12 cellular contexts compared by ENCODE assay signal in genomic region chr7:105112440-105113418, GRCh38.
DNase-seq lines count a peak whose midpoint lies in the region; ATAC-seq and TF ChIP-seq lines count a peak whose summit lies in the region.
"Had no signal": no experiment of that assay in that cellular context is flagged by ENCODE, and none has a peak within 500 bp of the region (broad histone marks: within the 10 kb centered on the region; RNA-seq: fewer than 3 reads in every experiment).

No MANE protein-coding gene starts in this region.

- in situ Hi-C loops in GM13977 (cut with MboI; ENCODE audit: low pct_unique_long_range_greater_than_20kb, low sequenced_read_pairs, unreplicated experiment): no loop called here

- H3K36me3 Mint-ChIP-seq in activated CD8-positive, alpha-beta memory T cell treated with anti-CD3 and anti-CD28 coated beads, Interleukin-2, amount 10 ng/mL, durations not matched to agents 7 days and 5 days: peaks cover 72% of the 10 kb centered on the region
- H3K36me3 Mint-ChIP-seq in stimulated activated naive B cell treated with anti-CD40 and anti-IgM and Interleukin-4, amounts not matched to agents 10 μg/mL and 1 μg/mL and 100 μg/mL, for 72 hours: peaks cover 19 to 30% of the 10 kb centered on the region in 2 donors

- DNase-seq in activated CD8-positive, alpha-beta memory T cell treated with anti-CD3 and anti-CD28 coated beads, Interleukin-2, amount 10 ng/mL, durations not matched to agents 7 days and 5 days: no peak
- no peak for DNase-seq in activated CD8-positive, alpha-beta memory T cell treated with anti-CD3 and anti-CD28 coated beads, Interleukin-2, amount 50 U/mL, for 4 hours
- DNase-seq in amniotic epithelial cell (ENCODE audit: low read depth) (peak; percentile 14), GM13977 (ENCODE audit: low spot score) (no peak)
- no peak for DNase-seq in stimulated activated naive B cell treated with anti-CD40 and anti-IgM and Interleukin-4, amounts not matched to agents 10 μg/mL and 1 μg/mL and 100 μg/mL, for 72 hours
- no peak for DNase-seq in activated CD4-positive, CD25-positive, alpha-beta regulatory T cell (lab: John Stamatoyannopoulos, UW)
- DNase-seq: activated CD4-positive, CD25-positive, alpha-beta regulatory T cell treated with anti-CD3 and anti-CD28 coated beads, Interleukin-2, amount 50 U/mL, for 72 hours; NCI-H1417 treated with DMSO at 0.1 percent for 48 hours; transverse colon had no signal

- no peak overlapping the region for H3K9ac ChIP-seq in liver (ENCODE audit: low read depth in 1 of 2, low read length in 2 of 2)

- H3K4me1 Mint-ChIP-seq in activated CD8-positive, alpha-beta memory T cell treated with anti-CD3 and anti-CD28 coated beads, Interleukin-2, amount 10 ng/mL, durations not matched to agents 7 days and 5 days: peaks cover 5% of the 10 kb centered on the region
- H3K4me1 Mint-ChIP-seq in stimulated activated naive B cell treated with anti-CD40 and anti-IgM and Interleukin-4, amounts not matched to agents 10 μg/mL and 1 μg/mL and 100 μg/mL, for 72 hours: peaks cover 6 to 15% of the 10 kb centered on the region in 2 donors

- CTCF ChIA-PET in activated CD8-positive, alpha-beta memory T cell treated with anti-CD3 and anti-CD28 coated beads, Interleukin-2, amount 10 ng/mL, durations not matched to agents 7 days and 5 days (lab: Charles Lee): interaction anchor here (1.2 kb wide), 1 partner anchor 132 kb away, joined by 3 read pairs; no protein-coding TSS in a partner anchor

- H3K9me3 Mint-ChIP-seq in activated CD8-positive, alpha-beta memory T cell treated with anti-CD3 and anti-CD28 coated beads, Interleukin-2, amount 10 ng/mL, durations not matched to agents 7 days and 5 days (ENCODE audit: low read depth): no peaks in the 10 kb centered on the region
- H3K9me3 Mint-ChIP-seq in stimulated activated naive B cell treated with anti-CD40 and anti-IgM and Interleukin-4, amounts not matched to agents 10 μg/mL and 1 μg/mL and 100 μg/mL, for 72 hours: no peaks in the 10 kb centered on the region

- WGBS in liver: 75% methylated on average over 11 of the region's 11 CpGs

- peak overlapping the region in 1 of 2 donors; percentile 3 for H3K27ac ChIP-seq in liver (ENCODE audit: low read depth in 1 of 2, low read length in 2 of 2)
- H3K27ac ChIP-seq: HL-60 had no signal

- TF ChIP-seq CTCF in liver (IDR thresholded peaks at IDR 0.05; ENCODE audit: low read depth, low read length, missing input control) (no peak), GM13977 (IDR thresholded peaks at IDR 0.05; ENCODE audit: extremely low read depth, insufficient read depth, missing control alignments) (no peak)

- H3K27me3 Mint-ChIP-seq in activated CD8-positive, alpha-beta memory T cell treated with anti-CD3 and anti-CD28 coated beads, Interleukin-2, amount 10 ng/mL, durations not matched to agents 7 days and 5 days: no peaks in the 10 kb centered on the region
- H3K27me3 Mint-ChIP-seq in stimulated activated naive B cell treated with anti-CD40 and anti-IgM and Interleukin-4, amounts not matched to agents 10 μg/mL and 1 μg/mL and 100 μg/mL, for 72 hours: no peaks in the 10 kb centered on the region

- H3K27ac Mint-ChIP-seq in activated CD8-positive, alpha-beta memory T cell treated with anti-CD3 and anti-CD28 coated beads, Interleukin-2, amount 10 ng/mL, durations not matched to agents 7 days and 5 days: peak overlapping the region; percentile 35
- H3K27ac Mint-ChIP-seq in stimulated activated naive B cell treated with anti-CD40 and anti-IgM and Interleukin-4, amounts not matched to agents 10 μg/mL and 1 μg/mL and 100 μg/mL, for 72 hours: peak overlapping the region; percentile 84

- no peaks in the 10 kb centered on the region for H3K27me3 ChIP-seq in liver (ENCODE audit: control insufficient read depth in 4 of 4, insufficient read depth in 4 of 4, low read length in 3 of 4)
- H3K27me3 ChIP-seq: transverse colon had no signal

- H3K4me3 ChIP-seq in liver (ENCODE audit: low read depth in 1 of 3, low read length in 3 of 3): no peak overlapping the region
- H3K4me3 ChIP-seq: transverse colon had no signal

- no peak overlapping the region for H3K4me3 Mint-ChIP-seq in activated CD8-positive, alpha-beta memory T cell treated with anti-CD3 and anti-CD28 coated beads, Interleukin-2, amount 10 ng/mL, durations not matched to agents 7 days and 5 days
- no peak overlapping the region for H3K4me3 Mint-ChIP-seq in stimulated activated naive B cell treated with anti-CD40 and anti-IgM and Interleukin-4, amounts not matched to agents 10 μg/mL and 1 μg/mL and 100 μg/mL, for 72 hours

- H3K4me1 ChIP-seq in liver (ENCODE audit: control insufficient read depth in 4 of 4, insufficient read depth in 4 of 4, low read length in 3 of 4): peaks cover 7 to 19% (median 13%) of the 10 kb centered on the region in 4 donors

- peaks cover 8 to 50% (median 32%) of the 10 kb centered on the region in 4 donors for H3K36me3 ChIP-seq in liver (ENCODE audit: control insufficient read depth in 4 of 4, insufficient read depth in 3 of 4, low read depth in 1 of 4, low read length in 3 of 4)

- no peaks in the 10 kb centered on the region for H3K9me3 ChIP-seq in liver (ENCODE audit: control insufficient read depth in 4 of 4, low read length in 3 of 4)
- H3K9me3 ChIP-seq: transverse colon had no signal

- TF ChIP-seq RAD21 in liver (IDR thresholded peaks at IDR 0.05): peak; percentile 20 to 37

- ATAC-seq in activated CD8-positive, alpha-beta memory T cell treated with anti-CD3 and anti-CD28 coated beads, Interleukin-2, amount 10 ng/mL, durations not matched to agents 7 days and 5 days: no peak
- no peak for ATAC-seq in stimulated activated naive B cell treated with anti-CD40 and anti-IgM and Interleukin-4, amounts not matched to agents 10 μg/mL and 1 μg/mL and 100 μg/mL, for 72 hours (replicated peaks)
- ATAC-seq in HG03097 (IDR thresholded peaks at IDR 0.05; ENCODE audit: low FRiP score, unreplicated experiment): no peak

TF ChIP-seq in liver, 16 proteins besides CTCF, POLR2A, EP300 and RAD21:
- TF ChIP-seq, protein P1, sequence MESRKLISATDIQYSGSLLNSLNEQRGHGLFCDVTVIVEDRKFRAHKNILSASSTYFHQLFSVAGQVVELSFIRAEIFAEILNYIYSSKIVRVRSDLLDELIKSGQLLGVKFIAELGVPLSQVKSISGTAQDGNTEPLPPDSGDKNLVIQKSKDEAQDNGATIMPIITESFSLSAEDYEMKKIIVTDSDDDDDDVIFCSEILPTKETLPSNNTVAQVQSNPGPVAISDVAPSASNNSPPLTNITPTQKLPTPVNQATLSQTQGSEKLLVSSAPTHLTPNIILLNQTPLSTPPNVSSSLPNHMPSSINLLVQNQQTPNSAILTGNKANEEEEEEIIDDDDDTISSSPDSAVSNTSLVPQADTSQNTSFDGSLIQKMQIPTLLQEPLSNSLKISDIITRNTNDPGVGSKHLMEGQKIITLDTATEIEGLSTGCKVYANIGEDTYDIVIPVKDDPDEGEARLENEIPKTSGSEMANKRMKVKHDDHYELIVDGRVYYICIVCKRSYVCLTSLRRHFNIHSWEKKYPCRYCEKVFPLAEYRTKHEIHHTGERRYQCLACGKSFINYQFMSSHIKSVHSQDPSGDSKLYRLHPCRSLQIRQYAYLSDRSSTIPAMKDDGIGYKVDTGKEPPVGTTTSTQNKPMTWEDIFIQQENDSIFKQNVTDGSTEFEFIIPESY (IDR thresholded peaks at IDR 0.05): no peak
- TF ChIP-seq FOXA1 (IDR thresholded peaks at IDR 0.05) (no peak), TAF1 (conservative IDR thresholded peaks at IDR 0.05) (no peak), ATF3 (IDR thresholded peaks at IDR 0.05) (no peak), SP1 (IDR thresholded peaks at IDR 0.05) (peak; percentile 46), HNF4G (IDR thresholded peaks at IDR 0.05) (no peak), YY1 (IDR thresholded peaks at IDR 0.05) (peak; percentile 35), NR2F2 (IDR thresholded peaks at IDR 0.05) (no peak), RXRA (IDR thresholded peaks at IDR 0.05) (peak; percentile 67 to 72), EGR1 (IDR thresholded peaks at IDR 0.05; ENCODE audit: low read depth in 2 of 2) (no peak), JUND (IDR thresholded peaks at IDR 0.05) (no peak), REST (IDR thresholded peaks at IDR 0.05) (no peak), FOXA2 (IDR thresholded peaks at IDR 0.05) (peak; percentile 76), HNF4A (conservative IDR thresholded peaks at IDR 0.05) (peak; percentile 77 to 78), GABPA (IDR thresholded peaks at IDR 0.05 in 1 of 2, conservative IDR thresholded peaks at IDR 0.05 in 1 of 2) (no peak)
- TF ChIP-seq, protein P2, sequence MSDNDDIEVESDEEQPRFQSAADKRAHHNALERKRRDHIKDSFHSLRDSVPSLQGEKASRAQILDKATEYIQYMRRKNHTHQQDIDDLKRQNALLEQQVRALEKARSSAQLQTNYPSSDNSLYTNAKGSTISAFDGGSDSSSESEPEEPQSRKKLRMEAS (IDR thresholded peaks at IDR 0.05): peak; percentile 43
